In genomic region chr1:20981903-20982695, GRCh38 we compare ENCODE assay signal across 9 cellular contexts.
DNase-seq lines count a peak whose midpoint lies in the region; ATAC-seq and TF ChIP-seq lines count a peak whose summit lies in the region.
"Had no signal": no experiment of that assay in that cellular context is flagged by ENCODE, and none has a peak within 500 bp of the region (broad histone marks: within the 10 kb centered on the region; RNA-seq: fewer than 3 reads in every experiment).

No MANE protein-coding gene starts in this region.

- no peaks in the 10 kb centered on the region for H3K9me3 ChIP-seq in left lung

- no peak overlapping the region for H3K4me3 Mint-ChIP-seq in brain
- no peak overlapping the region for H3K4me3 Mint-ChIP-seq in stimulated activated naive CD8-positive, alpha-beta T cell treated with anti-CD3 and anti-CD28 coated beads, Interleukin-15, amount 100 ng/mL, for 72 hours
- H3K4me3 Mint-ChIP-seq: central memory CD8-positive, alpha-beta T cell had no signal

- H3K27me3 ChIP-seq in left lung, result no peaks in the 10 kb centered on the region

- no peak overlapping the region for H3K4me3 ChIP-seq in HFF-Myc (replicated peaks; ENCODE audit: low read depth, low read length)
- no peak overlapping the region for H3K4me3 ChIP-seq in left lung

- no peak overlapping the region for H3K27ac ChIP-seq in left lung

- H3K4me1 ChIP-seq in left lung, result peaks cover 0 to 3% of the 10 kb centered on the region in 2 donors

- TF ChIP-seq CTCF in AG09319 (IDR thresholded peaks at IDR 0.05; ENCODE audit: low read depth, low read length), result peak; percentile 42
- no peak for TF ChIP-seq CTCF in HFF-Myc (IDR thresholded peaks at IDR 0.05; ENCODE audit: low read depth, low read length, missing control alignments)
- TF ChIP-seq CTCF in brain (conservative IDR thresholded peaks at IDR 0.05), result peak; percentile 35 to 48
- TF ChIP-seq CTCF in left lung (IDR thresholded peaks at IDR 0.05), result peak in 1 of 2 donors; percentile 20

- peaks cover 17% of the 10 kb centered on the region for H3K4me1 Mint-ChIP-seq in brain
- peaks cover 5% of the 10 kb centered on the region for H3K4me1 Mint-ChIP-seq in stimulated activated naive CD8-positive, alpha-beta T cell treated with anti-CD3 and anti-CD28 coated beads, Interleukin-15, amount 100 ng/mL, for 72 hours

- H3K27me3 Mint-ChIP-seq in brain, result no peaks in the 10 kb centered on the region
- H3K27me3 Mint-ChIP-seq in stimulated activated naive CD8-positive, alpha-beta T cell treated with anti-CD3 and anti-CD28 coated beads, Interleukin-15, amount 100 ng/mL, for 72 hours, result no peaks in the 10 kb centered on the region
- H3K27me3 Mint-ChIP-seq: central memory CD8-positive, alpha-beta T cell had no signal

- ATAC-seq in left lung (peak; percentile 87), GM21367 (IDR thresholded peaks at IDR 0.05; ENCODE audit: unreplicated experiment) (no peak), HG02970 (IDR thresholded peaks at IDR 0.05; ENCODE audit: low FRiP score, unreplicated experiment) (no peak)
- ATAC-seq in stimulated activated naive CD8-positive, alpha-beta T cell treated with anti-CD3 and anti-CD28 coated beads, Interleukin-15, amount 100 ng/mL, for 72 hours, result no peak

- peaks cover 0 to 19% of the 10 kb centered on the region in 2 donors for H3K36me3 ChIP-seq in left lung

- H3K36me3 Mint-ChIP-seq in brain, result peaks cover 22% of the 10 kb centered on the region

- intact Hi-C loops in left lung (cut with DNase I), result loop anchor here in 1 of 2 donors (10.0 kb wide), 1 partner anchor 213 kb away; no protein-coding TSS in a partner anchor

- H3K9me3 Mint-ChIP-seq in brain, result no peaks in the 10 kb centered on the region
- H3K9me3 Mint-ChIP-seq in stimulated activated naive CD8-positive, alpha-beta T cell treated with anti-CD3 and anti-CD28 coated beads, Interleukin-15, amount 100 ng/mL, for 72 hours, result no peaks in the 10 kb centered on the region
- H3K9me3 Mint-ChIP-seq: central memory CD8-positive, alpha-beta T cell had no signal

- H3K27ac Mint-ChIP-seq in brain, result peak overlapping the region in 2 of 5 experiments; percentile 49 to 80
- H3K27ac Mint-ChIP-seq in stimulated activated naive CD8-positive, alpha-beta T cell treated with anti-CD3 and anti-CD28 coated beads, Interleukin-15, amount 100 ng/mL, for 72 hours, result no peak overlapping the region

- DNase-seq in AG09319 (ENCODE audit: extremely low read depth, low read depth), result no peak
- DNase-seq in HFF-Myc (ENCODE audit: extremely low read depth, low read depth), result peak; percentile 14
- DNase-seq in left lung, result no peak
- DNase-seq in stimulated activated naive CD8-positive, alpha-beta T cell treated with anti-CD3 and anti-CD28 coated beads, Interleukin-15, amount 100 ng/mL, for 72 hours, result no peak
- DNase-seq in stimulated activated CD4-positive, alpha-beta T cell treated with anti-CD3 and anti-CD28 coated beads, Interleukin-4, amount 100 ng/mL, for 4 hours, result no peak
